Comparison of ENCODE assay signal across 12 cellular contexts in genomic region chrX:136057567-136057966, GRCh38.
"Had no signal": no experiment of that assay in that cellular context is flagged by ENCODE, and none has a peak within 500 bp of the region (broad histone marks: within the 10 kb centered on the region; RNA-seq: fewer than 3 reads in every experiment).

No MANE protein-coding gene starts in this region.

- H3K27me3 Mint-ChIP-seq: activated naive CD8-positive, alpha-beta T cell treated with anti-CD3 and anti-CD28 coated beads for 36 hours had no signal

- H3K4me1 ChIP-seq: colonic mucosa had no signal

- H3K4me3 ChIP-seq: colonic mucosa, neural progenitor cell had no signal

- DNase-seq: activated CD4-positive, alpha-beta T cell treated with anti-CD3 and anti-CD28 coated beads, Interleukin-2, amount 50 U/mL, for 48 hours; activated effector memory CD4-positive, alpha-beta T cell treated with anti-CD3 and anti-CD28 coated beads, Interleukin-2, amount 50 U/mL, for 16 hours; activated naive CD8-positive, alpha-beta T cell treated with anti-CD3 and anti-CD28 coated beads for 36 hours; activated T-cell treated with anti-CD3 and anti-CD28 coated beads, Interleukin-2, amount 50 U/mL, for 4 hours; anterior cingulate cortex; colonic mucosa; effector memory CD4-positive, alpha-beta T cell; hippocampal formation; mesendoderm; posterior cingulate gyrus; right cardiac atrium had no signal

- ATAC-seq: right cardiac atrium had no signal

- H3K9ac ChIP-seq: neural progenitor cell had no signal

- H3K4me3 Mint-ChIP-seq: activated naive CD8-positive, alpha-beta T cell treated with anti-CD3 and anti-CD28 coated beads for 36 hours; neural progenitor cell had no signal

- H3K36me3 Mint-ChIP-seq: activated naive CD8-positive, alpha-beta T cell treated with anti-CD3 and anti-CD28 coated beads for 36 hours; neural progenitor cell had no signal

- H3K4me1 Mint-ChIP-seq: neural progenitor cell had no signal

- H3K9me3 ChIP-seq: colonic mucosa had no signal

- H3K9me3 Mint-ChIP-seq: activated naive CD8-positive, alpha-beta T cell treated with anti-CD3 and anti-CD28 coated beads for 36 hours; activated T-cell treated with anti-CD3 and anti-CD28 coated beads, Interleukin-2, amount 50 U/mL, for 4 hours had no signal

- H3K27me3 ChIP-seq: colonic mucosa, neural progenitor cell had no signal

- H3K36me3 ChIP-seq: colonic mucosa, neural progenitor cell had no signal

- H3K27ac ChIP-seq: colonic mucosa, neural progenitor cell had no signal

- H3K27ac Mint-ChIP-seq: neural progenitor cell had no signal
